ENCODE assay signal across 8 cellular contexts in the genomic region with DNA sequence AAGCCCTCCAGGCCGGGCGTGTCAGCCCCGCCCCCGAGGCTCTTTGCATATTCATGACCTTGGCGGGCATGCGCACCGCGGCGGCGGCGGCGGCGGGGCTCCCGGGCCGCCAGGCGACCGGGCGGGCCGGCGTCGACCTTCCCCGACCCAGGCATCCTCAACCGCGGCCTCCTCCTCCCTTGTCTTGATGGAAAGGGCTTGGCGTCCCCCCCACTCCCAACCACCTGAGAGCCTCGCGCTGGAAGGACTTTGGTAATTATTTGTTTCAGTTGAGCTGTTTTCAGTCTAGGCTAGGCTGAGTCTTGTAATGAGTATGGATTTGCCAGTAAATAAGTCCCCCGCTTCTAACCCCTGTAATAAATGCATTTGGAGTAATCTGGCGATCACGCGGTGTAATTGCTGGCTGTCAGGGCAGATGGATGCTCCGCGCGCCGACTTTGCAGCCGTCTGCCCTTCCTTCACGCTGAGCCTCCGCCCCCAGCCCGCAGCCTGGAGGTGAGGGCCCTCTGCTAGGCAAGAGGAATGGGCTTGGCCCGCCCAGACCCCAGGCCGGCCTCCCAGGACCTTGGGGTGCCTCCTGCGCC. TPM values are rescaled to one million over a fixed set of nuclear protein-coding genes. Genes with fewer than 3 reads are reported as not detected.
DNase-seq lines count a peak whose midpoint lies in the region; ATAC-seq and TF ChIP-seq lines count a peak whose summit lies in the region.

No MANE protein-coding gene starts in this region.

- H3K27ac ChIP-seq in thyroid gland = no peak overlapping the region

- 9 to 10% methylated on average over 9 to 42 of the region's 42 CpGs for WGBS in thyroid gland, 2 donors

- no peaks in the 10 kb centered on the region for H3K9me3 ChIP-seq in thyroid gland

- ATAC-seq in GM18858 (IDR thresholded peaks at IDR 0.05; ENCODE audit: unreplicated experiment) = no peak

- TF ChIP-seq CTCF in GM10266 (IDR thresholded peaks at IDR 0.05; ENCODE audit: control insufficient read depth, insufficient read depth, low read depth, missing control alignments) (no peak), fibroblast of villous mesenchyme (IDR thresholded peaks at IDR 0.05; ENCODE audit: insufficient read depth, low read depth, low read length) (no peak), osteocyte (IDR thresholded peaks at IDR 0.05) (no peak), thyroid gland (IDR thresholded peaks at IDR 0.05) (no peak)

- peaks cover 27% of the 10 kb centered on the region for H3K27me3 Mint-ChIP-seq in activated T-cell treated with anti-CD3 and anti-CD28 coated beads, Interleukin-2, amount 50 U/mL, for 24 hours
- H3K27me3 Mint-ChIP-seq in osteocyte (ENCODE audit: unreplicated experiment) = no peaks in the 10 kb centered on the region

- no peak for TF ChIP-seq POLR2A in thyroid gland (IDR thresholded peaks at IDR 0.05)

- no peak overlapping the region for H3K27ac Mint-ChIP-seq in activated T-cell treated with anti-CD3 and anti-CD28 coated beads, Interleukin-2, amount 50 U/mL, for 24 hours
- H3K27ac Mint-ChIP-seq in osteocyte (ENCODE audit: unreplicated experiment) = no peak overlapping the region

- H3K4me3 ChIP-seq in fibroblast of villous mesenchyme (ENCODE audit: low read depth, low read length) = peak overlapping the region; percentile 51
- H3K4me3 ChIP-seq in thyroid gland (replicated peaks in 1 of 3) = peak overlapping the region in 1 of 3 donors; percentile 20

- H3K4me1 ChIP-seq in thyroid gland = peaks cover 4 to 19% of the 10 kb centered on the region in 2 donors

- intact Hi-C loops in thyroid gland (cut with DNase I) = no loop called here

- no peaks in the 10 kb centered on the region for H3K36me3 ChIP-seq in thyroid gland

- peak; percentile 88 for DNase-seq in GM10266 (ENCODE audit: extremely low spot score)
- peak; percentile 84 for DNase-seq in NCI-H2171 treated with DMSO at 0.1 percent for 48 hours (lab: John Stamatoyannopoulos, UW)
- peak; percentile 74 for DNase-seq in activated T-cell treated with anti-CD3 and anti-CD28 coated beads, Interleukin-2, amount 50 U/mL, for 24 hours
- DNase-seq in fibroblast of villous mesenchyme (ENCODE audit: low read depth) = peak; percentile 14
- no peak for DNase-seq in osteocyte (ENCODE audit: extremely low spot score, unreplicated experiment)
- DNase-seq in thyroid gland = peak; percentile 53 to 56
- no peak for DNase-seq in NK-92 treated with Interleukin-12 subunit alpha and Interleukin-12 subunit beta, amount 100 ng/mL, for 24 hours (lab: John Stamatoyannopoulos, UW)

- no peaks in the 10 kb centered on the region for H3K27me3 ChIP-seq in thyroid gland

- no peaks in the 10 kb centered on the region for H3K36me3 Mint-ChIP-seq in activated T-cell treated with anti-CD3 and anti-CD28 coated beads, Interleukin-2, amount 50 U/mL, for 24 hours (ENCODE audit: low read depth)
- no peaks in the 10 kb centered on the region for H3K36me3 Mint-ChIP-seq in osteocyte (ENCODE audit: unreplicated experiment)

- H3K4me3 Mint-ChIP-seq in activated T-cell treated with anti-CD3 and anti-CD28 coated beads, Interleukin-2, amount 50 U/mL, for 24 hours = peak overlapping the region; percentile 66
- H3K4me3 Mint-ChIP-seq in osteocyte (ENCODE audit: unreplicated experiment) = peak overlapping the region; percentile 57

- no peaks in the 10 kb centered on the region for H3K9me3 Mint-ChIP-seq in activated T-cell treated with anti-CD3 and anti-CD28 coated beads, Interleukin-2, amount 50 U/mL, for 24 hours
- H3K9me3 Mint-ChIP-seq in osteocyte (ENCODE audit: unreplicated experiment) = no peaks in the 10 kb centered on the region

- H3K4me1 Mint-ChIP-seq in activated T-cell treated with anti-CD3 and anti-CD28 coated beads, Interleukin-2, amount 50 U/mL, for 24 hours (ENCODE audit: low read depth) = peaks cover 9% of the 10 kb centered on the region
- peaks cover 5% of the 10 kb centered on the region for H3K4me1 Mint-ChIP-seq in osteocyte (ENCODE audit: unreplicated experiment)

RNA-seq across cellular contexts. Expression of a gene that starts 25.2 kb away (rescaled TPM):
- under 0.01 TPM in 2 replicates for total RNA-seq in fibroblast of villous mesenchyme
- total RNA-seq in osteocyte = 0.54 and 0.65 TPM in 2 replicates
- total RNA-seq in thyroid gland = 1 to 10 TPM in 3 of 4 donors, under 1 TPM in 1; 0.54 to 4.0 (median 3.8) TPM

Comparison
In these comparisons a context has a peak if more than half of its experiments do, and no peak if none do; other contexts are left out.
1. DNase-seq: peak in GM10266 (single experiment), NCI-H2171 treated with DMSO at 0.1 percent for 48 hours (single experiment), activated T-cell treated with anti-CD3 and anti-CD28 coated beads, Interleukin-2, amount 50 U/mL, for 24 hours (single experiment), fibroblast of villous mesenchyme (single experiment) and thyroid gland (2 of 2); none in osteocyte (single experiment) and NK-92 treated with Interleukin-12 subunit alpha and Interleukin-12 subunit beta, amount 100 ng/mL, for 24 hours (single experiment).